In the genomic region with DNA sequence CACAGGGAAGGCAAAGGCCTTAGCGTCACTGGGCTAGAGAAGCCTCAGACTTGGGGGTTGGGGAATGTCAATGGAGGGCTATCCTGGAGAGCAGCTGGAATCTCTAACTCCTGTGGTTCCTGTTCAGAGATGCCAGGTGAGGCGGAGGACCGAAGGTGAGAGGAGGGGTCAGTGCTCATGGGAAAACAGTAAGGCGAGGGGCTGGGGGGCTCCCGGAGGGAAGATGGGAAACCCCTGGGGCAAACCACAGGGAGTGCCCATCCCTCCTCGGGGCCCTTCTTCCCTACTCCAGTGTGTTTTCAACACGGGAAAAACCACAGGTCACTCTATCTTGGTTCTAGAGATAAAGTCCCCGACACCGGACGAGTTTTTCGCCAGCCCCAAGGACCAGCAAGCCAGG, we compare ENCODE assay signal across 9 cellular contexts. TPM values are rescaled to one million over a fixed set of nuclear protein-coding genes. Genes with fewer than 3 reads are reported as not detected.
DNase-seq lines count a peak whose midpoint lies in the region; ATAC-seq and TF ChIP-seq lines count a peak whose summit lies in the region.
"Had no signal": no experiment of that assay in that cellular context is flagged by ENCODE, and none has a peak within 500 bp of the region (broad histone marks: within the 10 kb centered on the region; RNA-seq: fewer than 3 reads in every experiment).

No MANE protein-coding gene starts in this region.

- in situ Hi-C loops in GM13977 (cut with MboI; ENCODE audit: low pct_unique_long_range_greater_than_20kb, low sequenced_read_pairs, unreplicated experiment) = no loop called here

- peaks cover 17% of the 10 kb centered on the region for H3K4me1 ChIP-seq in GM23338 (ENCODE audit: insufficient read depth)
- peaks cover 36 to 54% (median 46%) of the 10 kb centered on the region in 4 donors for H3K4me1 ChIP-seq in esophagus muscularis mucosa
- peaks cover 32% of the 10 kb centered on the region for H3K4me1 ChIP-seq in prostate gland (replicated peaks)
- H3K4me1 ChIP-seq in tibial artery = peaks cover 0 to 47% (median 26%) of the 10 kb centered on the region in 4 donors

- peaks cover 20% of the 10 kb centered on the region for H3F3A ChIP-seq in GM23338 (replicated peaks; ENCODE audit: low read depth)

- peaks cover 23% of the 10 kb centered on the region for H3K4me1 Mint-ChIP-seq in GM23338
- H3K4me1 Mint-ChIP-seq in T-helper 17 cell = peaks cover 25% of the 10 kb centered on the region

- H3K27me3 ChIP-seq in GM23338 (ENCODE audit: insufficient read depth) (no peaks in the 10 kb centered on the region), esophagus muscularis mucosa (no peaks in the 10 kb centered on the region), prostate gland (replicated peaks; ENCODE audit: insufficient read depth) (no peaks in the 10 kb centered on the region), tibial artery (no peaks in the 10 kb centered on the region)

- TF ChIP-seq POLR2A in esophagus muscularis mucosa (IDR thresholded peaks at IDR 0.05; ENCODE audit: low read depth) = no peak
- TF ChIP-seq POLR2A in prostate gland (IDR thresholded peaks at IDR 0.05) = no peak

- no peak overlapping the region for H3K27ac ChIP-seq in GM23338 (ENCODE audit: low read depth)
- peak overlapping the region; percentile 89 to 96 (median 92) for H3K27ac ChIP-seq in esophagus muscularis mucosa (replicated peaks in 1 of 4)
- H3K27ac ChIP-seq in prostate gland = peak overlapping the region; percentile 96 to 99
- no peak overlapping the region for H3K27ac ChIP-seq in tibial artery

- peaks cover 21% of the 10 kb centered on the region for H3K79me2 ChIP-seq in GM23338 (replicated peaks; ENCODE audit: insufficient read depth)

- H3K4me3 Mint-ChIP-seq in GM23338 = peak overlapping the region; percentile 18; the same call in 1 of the 3 replicates
- peak overlapping the region; percentile 99 for H3K4me3 Mint-ChIP-seq in T-helper 17 cell

- TF ChIP-seq EP300 in esophagus muscularis mucosa (IDR thresholded peaks at IDR 0.05) = no peak

- H3K36me3 ChIP-seq in GM23338 (ENCODE audit: insufficient read depth) = 0 out of 2 replicates have a peak, but pooled peaks cover 4% of the 10 kb centered on the region
- H3K36me3 ChIP-seq in esophagus muscularis mucosa = peaks cover 37 to 52% (median 50%) of the 10 kb centered on the region in 4 donors
- peaks cover 6 to 28% of the 10 kb centered on the region in 2 donors for H3K36me3 ChIP-seq in prostate gland
- H3K36me3 ChIP-seq in tibial artery = peaks cover 44 to 50% (median 47%) of the 10 kb centered on the region in 3 donors

- DNase-seq in GM23338 (ENCODE audit: low spot score) (no peak), T-helper 17 cell (no peak), esophagus muscularis mucosa (ENCODE audit: extremely low spot score) (no peak), prostate gland (ENCODE audit: low spot score) (no peak), GM13977 (ENCODE audit: low spot score) (no peak), NCI-H1436 (lab: John Stamatoyannopoulos, UW) (no peak), tibial artery (no peak)

- 74% methylated on average over 11 of the region's 11 CpGs for whole genome bisulfite sequencing in esophagus muscularis mucosa
- WGBS in prostate gland = 57% methylated on average over 11 of the region's 11 CpGs

- no peak overlapping the region; the same call in 1 of the 2 replicates for H3K4me2 ChIP-seq in GM23338

- TF ChIP-seq CTCF in GM23338 (conservative IDR thresholded peaks at IDR 0.05; ENCODE audit: low read depth in 2 of 2) (no peak), esophagus muscularis mucosa (IDR thresholded peaks at IDR 0.05) (no peak), prostate gland (IDR thresholded peaks at IDR 0.05) (no peak), GM13977 (IDR thresholded peaks at IDR 0.05; ENCODE audit: extremely low read depth, insufficient read depth, missing control alignments) (no peak), tibial artery (IDR thresholded peaks at IDR 0.05) (no peak)

- intact Hi-C loops in esophagus muscularis mucosa (cut with DNase I) = no loop called here
- intact Hi-C loops in prostate gland (cut with DNase I) = loop anchor here (5.0 kb wide), 1 partner anchor 45 kb away; a partner anchor contains a TSS
- intact Hi-C loops in tibial artery (cut with DNase I; ENCODE audit: low total_unique reads) = no loop called here

- H2AFZ ChIP-seq in GM23338 = no peak overlapping the region

- H4K20me1 ChIP-seq in GM23338 (replicated peaks; ENCODE audit: insufficient read depth) = peaks cover 8% of the 10 kb centered on the region; the same call in 1 of the 2 replicates

- H3K36me3 Mint-ChIP-seq in GM23338 (ENCODE audit: low read depth) = no peaks in the 10 kb centered on the region; the same call in 1 of the 3 replicates
- H3K36me3 Mint-ChIP-seq in T-helper 17 cell (ENCODE audit: low read depth) = peaks cover 6% of the 10 kb centered on the region

- ATAC-seq in GM23338 = no peak
- no peak for ATAC-seq in T-helper 17 cell
- ATAC-seq in HG02571 (IDR thresholded peaks at IDR 0.05; ENCODE audit: unreplicated experiment) = no peak

- H3K27me3 Mint-ChIP-seq in GM23338 (ENCODE audit: insufficient read depth, low read depth, poor library complexity) = peaks cover 25% of the 10 kb centered on the region
- H3K27me3 Mint-ChIP-seq in T-helper 17 cell = no peaks in the 10 kb centered on the region

- H3K9me3 Mint-ChIP-seq in GM23338 = no peaks in the 10 kb centered on the region

- H3K4me3 ChIP-seq in GM23338 (no peak overlapping the region), esophagus muscularis mucosa (peak overlapping the region in 3 of 4 donors; percentile 91 to 100 (median 96)), prostate gland (peak overlapping the region in 1 of 2 donors; percentile 98), tibial artery (no peak overlapping the region)

- H3K9me3 ChIP-seq in T-helper 17 cell (ENCODE audit: control insufficient read depth, low read length, poor library complexity, severe bottlenecking) = no peaks in the 10 kb centered on the region
- H3K9me3 ChIP-seq in esophagus muscularis mucosa = no peaks in the 10 kb centered on the region
- no peaks in the 10 kb centered on the region for H3K9me3 ChIP-seq in prostate gland
- no peaks in the 10 kb centered on the region for H3K9me3 ChIP-seq in tibial artery

- no peaks in the 10 kb centered on the region for H3K9me2 ChIP-seq in GM23338 (ENCODE audit: insufficient read depth)

- H3K27ac Mint-ChIP-seq in GM23338 = no peak overlapping the region
- peak overlapping the region; percentile 98 for H3K27ac Mint-ChIP-seq in T-helper 17 cell

TF ChIP-seq in GM23338, 12 proteins besides CTCF, POLR2A, EP300 and RAD21 (continues in another document):
- TF ChIP-seq JUNB (IDR thresholded peaks at IDR 0.05; ENCODE audit: unreplicated experiment) (no peak), NANOG (IDR thresholded peaks at IDR 0.05; ENCODE audit: borderline replicate concordance) (no peak), EZH2phosphoT487 (IDR thresholded peaks at IDR 0.05; ENCODE audit: unreplicated experiment) (no peak)
- TF ChIP-seq, protein P1, sequence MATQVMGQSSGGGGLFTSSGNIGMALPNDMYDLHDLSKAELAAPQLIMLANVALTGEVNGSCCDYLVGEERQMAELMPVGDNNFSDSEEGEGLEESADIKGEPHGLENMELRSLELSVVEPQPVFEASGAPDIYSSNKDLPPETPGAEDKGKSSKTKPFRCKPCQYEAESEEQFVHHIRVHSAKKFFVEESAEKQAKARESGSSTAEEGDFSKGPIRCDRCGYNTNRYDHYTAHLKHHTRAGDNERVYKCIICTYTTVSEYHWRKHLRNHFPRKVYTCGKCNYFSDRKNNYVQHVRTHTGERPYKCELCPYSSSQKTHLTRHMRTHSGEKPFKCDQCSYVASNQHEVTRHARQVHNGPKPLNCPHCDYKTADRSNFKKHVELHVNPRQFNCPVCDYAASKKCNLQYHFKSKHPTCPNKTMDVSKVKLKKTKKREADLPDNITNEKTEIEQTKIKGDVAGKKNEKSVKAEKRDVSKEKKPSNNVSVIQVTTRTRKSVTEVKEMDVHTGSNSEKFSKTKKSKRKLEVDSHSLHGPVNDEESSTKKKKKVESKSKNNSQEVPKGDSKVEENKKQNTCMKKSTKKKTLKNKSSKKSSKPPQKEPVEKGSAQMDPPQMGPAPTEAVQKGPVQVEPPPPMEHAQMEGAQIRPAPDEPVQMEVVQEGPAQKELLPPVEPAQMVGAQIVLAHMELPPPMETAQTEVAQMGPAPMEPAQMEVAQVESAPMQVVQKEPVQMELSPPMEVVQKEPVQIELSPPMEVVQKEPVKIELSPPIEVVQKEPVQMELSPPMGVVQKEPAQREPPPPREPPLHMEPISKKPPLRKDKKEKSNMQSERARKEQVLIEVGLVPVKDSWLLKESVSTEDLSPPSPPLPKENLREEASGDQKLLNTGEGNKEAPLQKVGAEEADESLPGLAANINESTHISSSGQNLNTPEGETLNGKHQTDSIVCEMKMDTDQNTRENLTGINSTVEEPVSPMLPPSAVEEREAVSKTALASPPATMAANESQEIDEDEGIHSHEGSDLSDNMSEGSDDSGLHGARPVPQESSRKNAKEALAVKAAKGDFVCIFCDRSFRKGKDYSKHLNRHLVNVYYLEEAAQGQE (IDR thresholded peaks at IDR 0.05; ENCODE audit: unreplicated experiment) = no peak

RNA-seq across cellular contexts. Expression of a gene that starts 3.3 kb away (rescaled TPM):
- 51.0 and 51.5 TPM in 2 replicates for total RNA-seq in GM23338 (2014; rRNA removed; shearing (Covaris generic))
- polyA plus RNA-seq in GM23338 (2016; fragmentation: Nextera tagmentation; extraction: Ambion mirVana) = 21.4 and 21.8 TPM in 2 replicates
- total RNA-seq in T-helper 17 cell (100 to 1,000 TPM; 284 to 305 TPM), esophagus muscularis mucosa (10 to 100 TPM; 36.2 to 53.2 (median 44.0) TPM), prostate gland (100 to 1,000 TPM in 1 of 2 donors, 10 to 100 TPM in 1; 66.8 to 202 TPM)

RNA-seq across cellular contexts. Expression of a gene that starts 3.5 kb away (rescaled TPM):
- 0.70 and 2.4 TPM in 2 replicates for total RNA-seq in GM23338 (2014; rRNA removed; shearing (Covaris generic))
- polyA plus RNA-seq in GM23338 (2016; fragmentation: Nextera tagmentation; extraction: Ambion mirVana) = 0.82 and 2.1 TPM in 2 replicates
- total RNA-seq in T-helper 17 cell = under 1 TPM; 0.31 to 0.70 TPM
- under 1 TPM; 0.13 to 0.83 (median 0.48) TPM for total RNA-seq in esophagus muscularis mucosa
- 1 to 10 TPM; 2.3 to 9.7 TPM for total RNA-seq in prostate gland
- total RNA-seq: glomerular endothelial cell had no signal

RNA-seq across cellular contexts. Expression of a gene that starts 8.9 kb away (rescaled TPM):
- total RNA-seq in GM23338 (2014; rRNA removed; shearing (Covaris generic)) = 2.0 and 4.1 TPM in 2 replicates
- polyA plus RNA-seq in GM23338 (2016; fragmentation: Nextera tagmentation; extraction: Ambion mirVana) = 3.8 and 3.9 TPM in 2 replicates
- total RNA-seq in T-helper 17 cell (10 to 100 TPM; 33.1 to 43.1 TPM), esophagus muscularis mucosa (under 1 TPM in 2 of 4 donors, not detected in 2; 0.83 to 0.92 TPM), prostate gland (10 to 100 TPM in 1 of 2 donors, 1 to 10 TPM in 1; 2.5 to 19.5 TPM)

RNA-seq across cellular contexts. Expression of a gene that starts 19.5 kb away (rescaled TPM):
- 33.3 and 45.5 TPM in 2 replicates for total RNA-seq in GM23338 (2014; rRNA removed; shearing (Covaris generic))
- 70.4 and 81.2 TPM in 2 replicates for polyA plus RNA-seq in GM23338 (2016; fragmentation: Nextera tagmentation; extraction: Ambion mirVana)
- total RNA-seq in T-helper 17 cell (10 to 100 TPM; 12.6 to 14.7 TPM), esophagus muscularis mucosa (10 to 100 TPM; 12.0 to 42.2 (median 18.3) TPM), prostate gland (10 to 100 TPM; 11.8 to 49.5 TPM)

RNA-seq across cellular contexts. Expression of a gene that starts 29.7 kb away (rescaled TPM):
- total RNA-seq in GM23338 (2014; rRNA removed; shearing (Covaris generic)) = 15.1 and 15.3 TPM in 2 replicates
- 18.6 and 23.5 TPM in 2 replicates for polyA plus RNA-seq in GM23338 (2016; fragmentation: Nextera tagmentation; extraction: Ambion mirVana)
- total RNA-seq in T-helper 17 cell (10 to 100 TPM; 16.4 to 16.5 TPM), esophagus muscularis mucosa (10 to 100 TPM in 3 of 4 donors, 1 to 10 TPM in 1; 6.6 to 16.8 (median 12.0) TPM), prostate gland (10 to 100 TPM; 20.1 to 36.1 TPM)

Comparison
In these comparisons a context has a peak if more than half of its experiments do, and no peak if none do; other contexts are left out.
1. H3K27ac ChIP-seq: peak in esophagus muscularis mucosa (4 of 4) and prostate gland (2 of 2); none in GM23338 (single experiment) and tibial artery (0 of 2).
2. H3K4me3 ChIP-seq: peak in esophagus muscularis mucosa (3 of 4); none in GM23338 (single experiment) and tibial artery (0 of 2).